15 cellular contexts compared by ENCODE assay signal in the genomic region with DNA sequence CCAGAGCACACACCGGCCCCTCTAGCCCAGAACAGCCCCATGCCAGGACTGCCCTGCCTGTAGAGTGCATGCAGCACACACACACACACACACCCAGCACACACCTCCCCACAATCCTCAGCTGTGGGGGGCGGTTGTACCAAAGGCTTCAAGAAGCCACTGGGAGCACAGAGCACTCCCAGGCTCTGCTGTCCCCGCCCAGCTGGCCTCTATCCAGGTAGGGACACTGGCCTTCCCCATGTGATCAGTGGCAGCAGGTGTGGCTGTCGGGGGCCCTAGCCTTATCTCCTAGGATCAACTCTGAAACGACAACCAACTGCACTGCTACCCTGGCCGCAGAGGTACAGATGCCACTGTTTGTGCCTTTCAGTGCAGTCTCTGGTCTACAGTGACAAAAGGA. TPM values are rescaled to one million over a fixed set of nuclear protein-coding genes. Genes with fewer than 3 reads are reported as not detected.
DNase-seq lines count a peak whose midpoint lies in the region; ATAC-seq, FAIRE-seq and TF ChIP-seq lines count a peak whose summit lies in the region.
"Had no signal": no experiment of that assay in that cellular context is flagged by ENCODE, and none has a peak within 500 bp of the region (broad histone marks: within the 10 kb centered on the region; RNA-seq: fewer than 3 reads in every experiment).

No MANE protein-coding gene starts in this region.

- H3K27ac ChIP-seq in KMS-11 (no peak overlapping the region), K562 (ENCODE audit: extremely low read depth, low read depth, low read length) (no peak overlapping the region), neural progenitor cell (no peak overlapping the region)
- H3K27ac ChIP-seq: heart left ventricle, Peyer's patch, skin epidermis had no signal

- H2AFZ ChIP-seq in KMS-11 (ENCODE audit: low read depth) (no peak overlapping the region), K562 (ENCODE audit: low read depth, low read length) (no peak overlapping the region), neural progenitor cell (replicated peaks) (no peak overlapping the region)

- peak overlapping the region; percentile 97; the same call in 1 of the 2 replicates for H3K4me2 ChIP-seq in KMS-11
- peak overlapping the region; percentile 98 for H3K4me2 ChIP-seq in K562 (ENCODE audit: insufficient read depth, low read length)
- H3K4me2 ChIP-seq in neural progenitor cell = no peak overlapping the region

- in situ Hi-C loops in K562 (cut with MboI) (loop anchor here (5.0 kb wide), 1 partner anchor 41 kb away; a partner anchor contains a TSS), GM13976 (cut with MboI; ENCODE audit: low sequenced_read_pairs, unreplicated experiment) (no loop called here)

- peaks cover 3% of the 10 kb centered on the region for H3K36me3 Mint-ChIP-seq in neural progenitor cell

- no peaks in the 10 kb centered on the region for H4K20me1 ChIP-seq in KMS-11 (ENCODE audit: insufficient read depth)
- H4K20me1 ChIP-seq in K562 (replicated peaks; ENCODE audit: control insufficient read depth, insufficient read depth, low read length) = peaks cover 8% of the 10 kb centered on the region
- H4K20me1 ChIP-seq in neural progenitor cell (ENCODE audit: low read depth) = peaks cover 10% of the 10 kb centered on the region

- no peak overlapping the region for H3K4me3 ChIP-seq in KMS-11 (IDR thresholded peaks at IDR 0.05; ENCODE audit: insufficient read depth, low read depth, low read length)
- peak overlapping the region; percentile 98; the same call in 1 of the 2 replicates for H3K4me3 ChIP-seq in K562
- H3K4me3 ChIP-seq in neural progenitor cell = no peak overlapping the region

- TF ChIP-seq POLR2A in K562 (conservative IDR thresholded peaks at IDR 0.05) = no peak

- no peak overlapping the region for H3K27ac Mint-ChIP-seq in neural progenitor cell

- peaks cover 31% of the 10 kb centered on the region for H3K79me2 ChIP-seq in KMS-11 (ENCODE audit: insufficient read depth, low read depth)
- peaks cover 43% of the 10 kb centered on the region for H3K79me2 ChIP-seq in K562 (ENCODE audit: control insufficient read depth, insufficient read depth, low read length)
- H3K79me2 ChIP-seq in neural progenitor cell (ENCODE audit: low read depth) = peaks cover 23% of the 10 kb centered on the region

- H3K27me3 ChIP-seq in KMS-11 (ENCODE audit: insufficient read depth, low read depth) (no peaks in the 10 kb centered on the region), K562 (ENCODE audit: control insufficient read depth in 2 of 2, insufficient read depth in 2 of 2, low read length in 2 of 2) (no peaks in the 10 kb centered on the region), neural progenitor cell (no peaks in the 10 kb centered on the region)
- H3K27me3 ChIP-seq: heart left ventricle, Peyer's patch had no signal

- H3K4me1 Mint-ChIP-seq in neural progenitor cell = peaks cover 25% of the 10 kb centered on the region

- H3K9ac ChIP-seq in KMS-11 (no peak overlapping the region), K562 (ENCODE audit: insufficient read depth in 1 of 2, low read depth in 2 of 2, low read length in 2 of 2) (peak overlapping the region in 1 of 2 experiments; percentile 96; a peak in 2 of 4 replicates), neural progenitor cell (no peak overlapping the region)

- DNase-seq in NCI-H2196 (lab: John Stamatoyannopoulos, UW; ENCODE audit: unreplicated experiment) (peak; percentile 14), NCI-H2196 treated with DMSO at 0.1 percent for 48 hours (lab: John Stamatoyannopoulos, UW; ENCODE audit: unreplicated experiment) (no peak), K562 (ENCODE audit: extremely low read depth in 1 of 4, low spot score in 3 of 4) (peak in 2 of 4 experiments; percentile 38 to 54), neural progenitor cell (ENCODE audit: low spot score) (no peak), GM13976 (ENCODE audit: low spot score) (no peak)
- DNase-seq: EL, heart left ventricle, IMR-90, Peyer's patch had no signal

- no peak for TF ChIP-seq RAD21 in K562 (CRISPR knock-in tag; conservative IDR thresholded peaks at IDR 0.05 in 1 of 2, IDR thresholded peaks at IDR 0.05 in 1 of 2)

- intact Hi-C loops in K562 (cut with micrococcal nuclease) = no loop called here

- no peaks in the 10 kb centered on the region for H3K9me1 ChIP-seq in K562 (ENCODE audit: control insufficient read depth, insufficient read depth, low read length)

- peaks cover 3% of the 10 kb centered on the region for H3K27me3 Mint-ChIP-seq in neural progenitor cell (ENCODE audit: insufficient read depth, low read depth)

- H3K4me1 ChIP-seq in KMS-11 (ENCODE audit: low read depth, poor library complexity, severe bottlenecking) = peaks cover 24% of the 10 kb centered on the region
- H3K4me1 ChIP-seq in K562 (replicated peaks in 1 of 2; ENCODE audit: control insufficient read depth in 2 of 2, insufficient read depth in 2 of 2, low read length in 2 of 2) = peaks cover 20 to 83% of the 10 kb centered on the region in 2 experiments
- H3K4me1 ChIP-seq in neural progenitor cell = peaks cover 5% of the 10 kb centered on the region

- H3K36me3 ChIP-seq in KMS-11 (ENCODE audit: insufficient read depth) (no peaks in the 10 kb centered on the region), K562 (ENCODE audit: control insufficient read depth, insufficient read depth, low read length) (peaks cover 72% of the 10 kb centered on the region; the same call in 2 of the 3 replicates), neural progenitor cell (no peaks in the 10 kb centered on the region)

- no peak for TF ChIP-seq CTCF in KMS-11 (conservative IDR thresholded peaks at IDR 0.05; ENCODE audit: low read depth, low read length)
- no peak for TF ChIP-seq CTCF in K562 (IDR thresholded peaks at IDR 0.05 in 2 of 3, conservative IDR thresholded peaks at IDR 0.05 in 1 of 3; ENCODE audit: insufficient read depth in 2 of 3, low read depth in 1 of 3, low read length in 3 of 3)
- TF ChIP-seq CTCF in neural progenitor cell (IDR thresholded peaks at IDR 0.05) = no peak
- TF ChIP-seq CTCF in GM13976 (IDR thresholded peaks at IDR 0.05; ENCODE audit: borderline replicate concordance, control extremely low read depth, extremely low read depth, insufficient read depth, missing control alignments) = no peak

- FAIRE-seq in K562 (lab: Jason Lieb, UNC) = no peak
- FAIRE-seq: A204.1 had no signal

- no TSS peak for BruUV-seq in K562 (replicated peaks; lab: Mats Ljungman, UMichigan)

- peaks cover 10% of the 10 kb centered on the region for H3F3A ChIP-seq in neural progenitor cell (ENCODE audit: low read depth)

- H3K9me3 ChIP-seq in K562 (replicated peaks; ENCODE audit: control insufficient read depth, insufficient read depth, low read depth, low read length) (no peaks in the 10 kb centered on the region), neural progenitor cell (ENCODE audit: low read depth) (no peaks in the 10 kb centered on the region)
- H3K9me3 ChIP-seq: heart left ventricle, Peyer's patch had no signal

- ATAC-seq in K562 = no peak
- ATAC-seq in GM21529 (IDR thresholded peaks at IDR 0.05; ENCODE audit: unreplicated experiment) = no peak
- ATAC-seq in GM21423 (IDR thresholded peaks at IDR 0.05; ENCODE audit: unreplicated experiment) = no peak
- ATAC-seq: heart left ventricle had no signal

- H3K4me3 Mint-ChIP-seq in neural progenitor cell = peak overlapping the region; percentile 95

- CTCF ChIA-PET in K562 (lab: Yijun Ruan, JAX; ENCODE audit: low intra/inter-chr PET ratio) = no interaction called here

- 27% methylated on average over 4 of the region's 6 CpGs for WGBS in K562 (ENCODE audit: insufficient coverage, low coverage, missing lambda C conversion rate)

- no peaks in the 10 kb centered on the region for H3K9me3 Mint-ChIP-seq in neural progenitor cell

- POLR2A ChIA-PET in K562 (lab: Yijun Ruan, JAX) = interaction anchor here (0.7 to 6.7 kb wide), 2 partner anchors 16 to 20 kb away, joined by 3 to 56 read pairs; a partner anchor contains a TSS

- no peak for TF ChIP-seq EP300 in K562 (IDR thresholded peaks at IDR 0.05; ENCODE audit: low read length)

RNA-seq across cellular contexts. Expression of a gene that starts 2.0 kb away (rescaled TPM):
- total RNA-seq in K562 (2011; cell fraction: chromatin; rRNA removed; ENCODE audit: low replicate concordance) = 116 and 279 TPM in 2 replicates
- total RNA-seq in K562 (2011; cell fraction: nucleolus; rRNA removed) = 160 and 161 TPM in 2 replicates
- 110 and 125 TPM in 2 replicates for total RNA-seq in K562 (2011; cell fraction: nucleoplasm; rRNA removed)
- total RNA-seq in K562 (2014; rRNA removed) (19.8 and 23.4 TPM in 2 replicates), K562 (2014; rRNA removed; fragmentation: Illumina TruSeq; extraction: Trizol) (5.8 and 8.0 TPM in 2 replicates), K562 (2015; rRNA removed; fragmentation: Illumina TruSeq; extraction: Trizol) (16.4 and 17.5 TPM in 2 replicates), K562 (2021) (50.7 and 56.5 TPM in 2 replicates), neural progenitor cell (ENCODE audit: low replicate concordance) (18.9 and 30.9 TPM in 2 replicates)
- polyA plus RNA-seq in K562 (2011; rRNA removed) (17.7 and 22.1 TPM in 2 replicates), K562 (2014; fragmentation: Illumina TruSeq; extraction: Trizol) (10.1 and 19.3 TPM in 2 replicates), K562 (2014; fragmentation: Nextera tagmentation; extraction: Ambion mirVana) (under 1 TPM in 1 of 2 experiments, not detected in 1; 0.11 TPM), K562 (2014; rRNA removed) (41.6 and 46.1 TPM in 2 replicates)
- polyA plus RNA-seq in K562 (2011; cell fraction: cytosol; rRNA removed) = 11.1 and 24.4 TPM in 2 replicates
- polyA plus RNA-seq in K562 (2011; cell fraction: nucleus; rRNA removed) = 195 and 268 TPM in 2 replicates
- polyA plus RNA-seq in K562 (2012) = 30.8 and 42.2 TPM in 2 replicates
- 10.4 and 13.3 TPM in 2 replicates for polyA minus RNA-seq in K562 (2011; rRNA and poly(A)+ RNA removed)
- 30.0 and 32.4 TPM in 2 replicates for polyA minus RNA-seq in K562 (2011; cell fraction: cytosol; rRNA and poly(A)+ RNA removed)
- polyA minus RNA-seq in K562 (2011; cell fraction: nucleus; rRNA and poly(A)+ RNA removed) = 61.7 and 67.4 TPM in 2 replicates

RNA-seq across cellular contexts. Expression of a gene that starts 2.1 kb away (rescaled TPM):
- total RNA-seq in K562 (2011; cell fraction: chromatin; rRNA removed; ENCODE audit: low replicate concordance) = 2.1 and 9.0 TPM in 2 replicates
- 24.7 and 27.9 TPM in 2 replicates for total RNA-seq in K562 (2011; cell fraction: nucleolus; rRNA removed)
- total RNA-seq in K562 (2011; cell fraction: nucleoplasm; rRNA removed) = 12.1 and 13.6 TPM in 2 replicates
- total RNA-seq in K562 (2014; rRNA removed) = 130 and 153 TPM in 2 replicates
- 8.7 and 16.8 TPM in 2 replicates for total RNA-seq in K562 (2014; rRNA removed; fragmentation: Illumina TruSeq; extraction: Trizol)
- 74.7 and 76.7 TPM in 2 replicates for total RNA-seq in K562 (2015; rRNA removed; fragmentation: Illumina TruSeq; extraction: Trizol)
- 96.4 and 106 TPM in 2 replicates for total RNA-seq in K562 (2021)
- 40.5 and 43.4 TPM in 2 replicates for polyA plus RNA-seq in K562 (2011; rRNA removed)
- polyA plus RNA-seq in K562 (2011; cell fraction: cytosol; rRNA removed) = 64.1 and 151 TPM in 2 replicates
- 31.5 and 49.3 TPM in 2 replicates for polyA plus RNA-seq in K562 (2011; cell fraction: nucleus; rRNA removed)
- 94.8 and 97.7 TPM in 2 replicates for polyA plus RNA-seq in K562 (2012)
- 57.1 and 101 TPM in 2 replicates for polyA plus RNA-seq in K562 (2014; fragmentation: Illumina TruSeq; extraction: Trizol)
- polyA plus RNA-seq in K562 (2014; fragmentation: Nextera tagmentation; extraction: Ambion mirVana) = 10 to 100 TPM in 1 of 2 experiments, 1 to 10 TPM in 1; 1.9 to 11.8 TPM
- polyA plus RNA-seq in K562 (2014; rRNA removed) = 114 and 137 TPM in 2 replicates
- polyA minus RNA-seq in K562 (2011; rRNA and poly(A)+ RNA removed) = 5.8 and 11.0 TPM in 2 replicates
- polyA minus RNA-seq in K562 (2011; cell fraction: cytosol; rRNA and poly(A)+ RNA removed) = 18.9 and 27.1 TPM in 2 replicates
- polyA minus RNA-seq in K562 (2011; cell fraction: nucleus; rRNA and poly(A)+ RNA removed) = 7.0 and 10.3 TPM in 2 replicates
- total RNA-seq in neural progenitor cell (ENCODE audit: low replicate concordance) = 27.9 and 69.8 TPM in 2 replicates

RNA-seq across cellular contexts. Expression of a gene that starts 14.2 kb away (rescaled TPM):
- 9.5 and 37.4 TPM in 2 replicates for total RNA-seq in K562 (2011; cell fraction: chromatin; rRNA removed; ENCODE audit: low replicate concordance)
- 29.0 and 30.9 TPM in 2 replicates for total RNA-seq in K562 (2011; cell fraction: nucleolus; rRNA removed)
- total RNA-seq in K562 (2011; cell fraction: nucleoplasm; rRNA removed) = 12.3 and 12.6 TPM in 2 replicates
- total RNA-seq in K562 (2014; rRNA removed) = 20.0 and 23.5 TPM in 2 replicates
- 1.7 and 2.5 TPM in 2 replicates for total RNA-seq in K562 (2014; rRNA removed; fragmentation: Illumina TruSeq; extraction: Trizol)
- 24.2 and 28.2 TPM in 2 replicates for total RNA-seq in K562 (2015; rRNA removed; fragmentation: Illumina TruSeq; extraction: Trizol)
- total RNA-seq in K562 (2021) = 30.3 and 31.9 TPM in 2 replicates
- polyA plus RNA-seq in K562 (2011; rRNA removed) = 3.2 and 4.2 TPM in 2 replicates
- 5.2 and 13.0 TPM in 2 replicates for polyA plus RNA-seq in K562 (2011; cell fraction: cytosol; rRNA removed)
- polyA plus RNA-seq in K562 (2011; cell fraction: nucleus; rRNA removed) = 25.2 and 33.9 TPM in 2 replicates
- polyA plus RNA-seq in K562 (2012) = 16.5 and 21.3 TPM in 2 replicates
- 4.4 and 12.5 TPM in 2 replicates for polyA plus RNA-seq in K562 (2014; fragmentation: Illumina TruSeq; extraction: Trizol)
- polyA plus RNA-seq in K562 (2014; fragmentation: Nextera tagmentation; extraction: Ambion mirVana) = under 1 TPM; 0.31 to 0.34 TPM
- polyA plus RNA-seq in K562 (2014; rRNA removed) = 11.8 and 14.4 TPM in 2 replicates
- 2.3 and 2.9 TPM in 2 replicates for polyA minus RNA-seq in K562 (2011; rRNA and poly(A)+ RNA removed)
- polyA minus RNA-seq in K562 (2011; cell fraction: cytosol; rRNA and poly(A)+ RNA removed) = 11.2 and 13.6 TPM in 2 replicates
- 10.9 and 14.7 TPM in 2 replicates for polyA minus RNA-seq in K562 (2011; cell fraction: nucleus; rRNA and poly(A)+ RNA removed)
- 3.4 and 9.1 TPM in 2 replicates for total RNA-seq in neural progenitor cell (ENCODE audit: low replicate concordance)

RNA-seq across cellular contexts. Expression of a gene that starts 14.5 kb away (rescaled TPM):
- not detected in 2 replicates for total RNA-seq in K562 (2011; cell fraction: chromatin; rRNA removed; ENCODE audit: low replicate concordance)
- total RNA-seq in K562 (2011; cell fraction: nucleolus; rRNA removed) = not detected in 2 replicates
- total RNA-seq in K562 (2011; cell fraction: nucleoplasm; rRNA removed) = not detected in 2 replicates
- total RNA-seq in K562 (2014; rRNA removed) = not detected in 2 replicates
- not detected in 2 replicates for total RNA-seq in K562 (2014; rRNA removed; fragmentation: Illumina TruSeq; extraction: Trizol)
- total RNA-seq in K562 (2015; rRNA removed; fragmentation: Illumina TruSeq; extraction: Trizol) = not detected in 2 replicates
- not detected in 2 replicates for total RNA-seq in K562 (2021)
- not detected in 2 replicates for polyA plus RNA-seq in K562 (2011; rRNA removed)
- not detected in 2 replicates for polyA plus RNA-seq in K562 (2011; cell fraction: cytosol; rRNA removed)
- not detected in 2 replicates for polyA plus RNA-seq in K562 (2011; cell fraction: nucleus; rRNA removed)
- not detected in 2 replicates for polyA plus RNA-seq in K562 (2012)
- polyA plus RNA-seq in K562 (2014; fragmentation: Illumina TruSeq; extraction: Trizol) = not detected in 2 replicates
- not detected for polyA plus RNA-seq in K562 (2014; fragmentation: Nextera tagmentation; extraction: Ambion mirVana)
- not detected in 2 replicates for polyA plus RNA-seq in K562 (2014; rRNA removed)
- polyA minus RNA-seq in K562 (2011; rRNA and poly(A)+ RNA removed) = not detected in 2 replicates
- polyA minus RNA-seq in K562 (2011; cell fraction: cytosol; rRNA and poly(A)+ RNA removed) = not detected in 2 replicates
- polyA minus RNA-seq in K562 (2011; cell fraction: nucleus; rRNA and poly(A)+ RNA removed) = not detected in 2 replicates
- total RNA-seq in neural progenitor cell (ENCODE audit: low replicate concordance) = not detected in 2 replicates
- total RNA-seq: heart left ventricle, IMR-90, Peyer's patch had no signal
- polyA plus RNA-seq: adipose tissue, heart left ventricle, IMR-90 had no signal

RNA-seq across cellular contexts. Expression of a gene that starts 16.5 kb away (rescaled TPM):
- not detected in 2 replicates for total RNA-seq in K562 (2011; cell fraction: chromatin; rRNA removed; ENCODE audit: low replicate concordance)
- not detected in 2 replicates for total RNA-seq in K562 (2011; cell fraction: nucleolus; rRNA removed)
- total RNA-seq in K562 (2011; cell fraction: nucleoplasm; rRNA removed) = not detected in 2 replicates
- not detected in 2 replicates for total RNA-seq in K562 (2014; rRNA removed)
- not detected in 2 replicates for total RNA-seq in K562 (2014; rRNA removed; fragmentation: Illumina TruSeq; extraction: Trizol)
- not detected in 2 replicates for total RNA-seq in K562 (2015; rRNA removed; fragmentation: Illumina TruSeq; extraction: Trizol)
- not detected in 2 replicates for total RNA-seq in K562 (2021)
- not detected in 2 replicates for polyA plus RNA-seq in K562 (2011; rRNA removed)
- 0.06 TPM in 1 of 2 replicates, not detected in the other for polyA plus RNA-seq in K562 (2011; cell fraction: cytosol; rRNA removed)
- not detected in 2 replicates for polyA plus RNA-seq in K562 (2011; cell fraction: nucleus; rRNA removed)
- polyA plus RNA-seq in K562 (2012) = not detected in 2 replicates
- polyA plus RNA-seq in K562 (2014; fragmentation: Illumina TruSeq; extraction: Trizol) = not detected in 2 replicates
- not detected for polyA plus RNA-seq in K562 (2014; fragmentation: Nextera tagmentation; extraction: Ambion mirVana)
- polyA plus RNA-seq in K562 (2014; rRNA removed) = not detected in 2 replicates
- not detected in 2 replicates for polyA minus RNA-seq in K562 (2011; rRNA and poly(A)+ RNA removed)
- not detected in 2 replicates for polyA minus RNA-seq in K562 (2011; cell fraction: cytosol; rRNA and poly(A)+ RNA removed)
- not detected in 2 replicates for polyA minus RNA-seq in K562 (2011; cell fraction: nucleus; rRNA and poly(A)+ RNA removed)
- 0.59 TPM in 1 of 2 replicates, not detected in the other for total RNA-seq in neural progenitor cell (ENCODE audit: low replicate concordance)
- total RNA-seq: heart left ventricle, IMR-90 had no signal
- polyA plus RNA-seq: heart left ventricle, IMR-90 had no signal
